9 cellular contexts compared by ENCODE assay signal in the genomic region with DNA sequence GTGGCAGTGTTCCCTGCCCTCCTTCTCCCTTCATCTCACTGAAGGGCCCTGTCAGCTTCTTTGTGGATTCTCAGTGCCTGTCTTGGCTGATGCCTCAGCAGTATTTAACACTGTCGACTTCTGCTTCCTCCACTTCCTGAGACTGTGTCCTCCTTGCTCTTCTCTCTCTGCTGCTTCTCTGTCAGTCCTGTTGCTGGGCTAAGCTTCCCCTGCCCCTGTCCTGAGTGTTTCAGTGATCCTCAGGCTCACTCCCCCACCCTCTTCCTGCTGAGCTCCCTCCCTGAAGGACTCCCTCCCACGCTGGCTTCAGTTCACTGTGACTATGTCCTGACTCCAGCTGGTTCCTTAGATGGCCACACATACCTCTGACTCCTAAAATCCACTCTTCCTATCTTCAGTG.
A peak's percentile ranks its signal among the peaks of the same experiment; 100 is the strongest.
DNase-seq lines count a peak whose midpoint lies in the region; ATAC-seq and TF ChIP-seq lines count a peak whose summit lies in the region.
"Had no signal": no experiment of that assay in that cellular context is flagged by ENCODE, and none has a peak within 500 bp of the region (broad histone marks: within the 10 kb centered on the region; RNA-seq: fewer than 3 reads in every experiment).

No MANE protein-coding gene starts in this region.

- no peak overlapping the region for H3K4me3 Mint-ChIP-seq in stimulated activated naive CD8-positive, alpha-beta T cell treated with anti-CD3 and anti-CD28 coated beads, Interleukin-15, amount 100 ng/mL, for 72 hours

- H3K9me3 ChIP-seq in upper lobe of right lung (no peaks in the 10 kb centered on the region), breast epithelium (no peaks in the 10 kb centered on the region)

- H3K27me3 ChIP-seq in upper lobe of right lung (no peaks in the 10 kb centered on the region), breast epithelium (no peaks in the 10 kb centered on the region)

- H3K4me1 Mint-ChIP-seq in stimulated activated naive CD8-positive, alpha-beta T cell treated with anti-CD3 and anti-CD28 coated beads, Interleukin-15, amount 100 ng/mL, for 72 hours = peaks cover 39% of the 10 kb centered on the region

- TF ChIP-seq POLR2A in breast epithelium (IDR thresholded peaks at IDR 0.05) = no peak

- no peak for DNase-seq in stimulated activated naive CD8-positive, alpha-beta T cell treated with anti-CD3 and anti-CD28 coated beads, Interleukin-15, amount 100 ng/mL, for 72 hours
- DNase-seq in stimulated activated naive CD8-positive, alpha-beta T cell treated with anti-CD3 and anti-CD28 coated beads, Interleukin-15, Interleukin-2, amounts not matched to agents 100 U/mL and 50 U/mL, for 24 hours = no peak
- DNase-seq in dermis blood vessel endothelial cell (peak; percentile 65), midbrain (lab: John Stamatoyannopoulos, UW) (peak; percentile 10), upper lobe of right lung (no peak), breast epithelium (ENCODE audit: low spot score in 2 of 2) (no peak), NCI-H1436 (lab: John Stamatoyannopoulos, UW) (no peak), HPDE6-E6E7 (ENCODE audit: extremely low spot score) (no peak)
- DNase-seq: activated CD4-positive, alpha-beta T cell treated with anti-CD3 and anti-CD28 coated beads for 48 hours had no signal

- H3K27ac ChIP-seq in upper lobe of right lung (peak overlapping the region; percentile 63), breast epithelium (peak overlapping the region in 1 of 2 donors; percentile 44)

- no peaks in the 10 kb centered on the region for H3K27me3 Mint-ChIP-seq in stimulated activated naive CD8-positive, alpha-beta T cell treated with anti-CD3 and anti-CD28 coated beads, Interleukin-15, amount 100 ng/mL, for 72 hours

- intact Hi-C loops in upper lobe of right lung (cut with DNase I) = no loop called here
- intact Hi-C loops in breast epithelium (cut with DNase I; ENCODE audit: low total_unique reads) = no loop called here

- peak overlapping the region; percentile 9 to 80 for H3K27ac Mint-ChIP-seq in stimulated activated naive CD8-positive, alpha-beta T cell treated with anti-CD3 and anti-CD28 coated beads, Interleukin-15, amount 100 ng/mL, for 72 hours

- H3K36me3 ChIP-seq in upper lobe of right lung (no peaks in the 10 kb centered on the region), breast epithelium (no peaks in the 10 kb centered on the region)

- H3K4me1 ChIP-seq in upper lobe of right lung (peaks cover 4% of the 10 kb centered on the region), breast epithelium (no peaks in the 10 kb centered on the region)

- no peak for ATAC-seq in stimulated activated naive CD8-positive, alpha-beta T cell treated with anti-CD3 and anti-CD28 coated beads, Interleukin-15, amount 100 ng/mL, for 72 hours
- ATAC-seq in stimulated activated naive CD8-positive, alpha-beta T cell treated with anti-CD3 and anti-CD28 coated beads, Interleukin-15, Interleukin-2, amounts not matched to agents 100 U/mL and 50 U/mL, for 24 hours = no peak
- peak; percentile 75 for ATAC-seq in upper lobe of right lung

- peaks cover 7% of the 10 kb centered on the region in 2 donors for H3K9me3 Mint-ChIP-seq in stimulated activated naive CD8-positive, alpha-beta T cell treated with anti-CD3 and anti-CD28 coated beads, Interleukin-15, amount 100 ng/mL, for 72 hours

- no peak for TF ChIP-seq CTCF in upper lobe of right lung (IDR thresholded peaks at IDR 0.05)
- TF ChIP-seq CTCF in breast epithelium (IDR thresholded peaks at IDR 0.05) = no peak

- H3K4me3 ChIP-seq in upper lobe of right lung (no peak overlapping the region), breast epithelium (no peak overlapping the region)

Comparison
In these comparisons a context has a peak if more than half of its experiments do, and no peak if none do; other contexts are left out.
1. DNase-seq: peak in dermis blood vessel endothelial cell (single experiment) and midbrain (single experiment); none in stimulated activated naive CD8-positive, alpha-beta T cell treated with anti-CD3 and anti-CD28 coated beads, Interleukin-15, amount 100 ng/mL, for 72 hours (0 of 2), stimulated activated naive CD8-positive, alpha-beta T cell treated with anti-CD3 and anti-CD28 coated beads, Interleukin-15, Interleukin-2, amounts not matched to agents 100 U/mL and 50 U/mL, for 24 hours (single experiment), upper lobe of right lung (single experiment), breast epithelium (0 of 2), NCI-H1436 (single experiment) and HPDE6-E6E7 (single experiment).